25 cellular contexts compared by ENCODE assay signal in the genomic region with DNA sequence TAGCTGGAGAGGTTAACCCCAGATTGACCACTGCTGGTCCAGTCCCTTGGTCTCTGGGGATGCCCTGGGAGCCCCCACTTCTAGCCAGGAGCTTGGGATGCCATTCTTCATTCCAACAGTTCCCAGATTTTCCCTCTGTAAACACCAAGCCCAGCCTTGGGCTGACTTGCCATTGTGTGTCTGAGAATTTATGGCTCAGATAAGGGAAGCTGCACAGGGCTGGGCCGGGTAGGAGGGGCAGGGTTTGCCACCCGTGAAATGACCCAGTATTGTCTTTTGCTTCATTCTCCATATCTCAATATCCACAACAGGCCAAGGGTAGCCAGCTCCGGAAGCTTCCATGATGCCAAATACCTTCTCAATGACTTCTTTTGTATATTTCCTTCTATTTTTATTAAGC.
"Had no signal": no experiment of that assay in that cellular context is flagged by ENCODE, and none has a peak within 500 bp of the region (broad histone marks: within the 10 kb centered on the region; RNA-seq: fewer than 3 reads in every experiment).

No MANE protein-coding gene starts in this region.

- H3K4me3 Mint-ChIP-seq: activated CD4-positive, alpha-beta T cell treated with anti-CD3 and anti-CD28 coated beads, Interleukin-2, amount 10 ng/mL, durations not matched to agents 7 days and 5 days; activated CD8-positive, alpha-beta T cell treated with anti-CD3 and anti-CD28 coated beads, Interleukin-2, amount 10 ng/mL, durations not matched to agents 7 days and 5 days; activated naive CD8-positive, alpha-beta T cell treated with anti-CD3 and anti-CD28 coated beads, Interleukin-2, amount 50 U/mL, for 24 hours; activated T-helper 1 cell treated with anti-CD3 and anti-CD28 coated beads, Interleukin-12 subunit alpha, Interleukin-12 subunit beta, Interleukin-2, Interleukin-4 antibody, amounts not matched to agents 30 ng/mL and 10 ng/mL and 1 ng/mL, durations not matched to agents 14 hours and 24 hours and 36 hours; naive thymus-derived CD8-positive, alpha-beta T cell; stimulated activated memory B cell treated with anti-CD40 and anti-IgM and Interleukin-4, amounts not matched to agents 10 μg/mL and 1 μg/mL and 100 μg/mL, for 72 hours; T-helper 2 cell treated with Interferon-gamma antibody and Interleukin-4, amounts not matched to agents 5 μg/mL and 100 μg/mL, for 36 hours had no signal

- H3K4me1 ChIP-seq: lower lobe of right lung, right lobe of liver, upper lobe of left lung had no signal

- H3K36me3 ChIP-seq: brain microvascular endothelial cell, heart left ventricle, lower lobe of right lung, right lobe of liver, stomach, upper lobe of left lung, WERI-Rb-1 had no signal

- H3K27ac Mint-ChIP-seq: activated CD4-positive, alpha-beta T cell treated with anti-CD3 and anti-CD28 coated beads, Interleukin-2, amount 10 ng/mL, durations not matched to agents 7 days and 5 days; activated CD8-positive, alpha-beta T cell treated with anti-CD3 and anti-CD28 coated beads, Interleukin-2, amount 10 ng/mL, durations not matched to agents 7 days and 5 days; activated naive CD8-positive, alpha-beta T cell treated with anti-CD3 and anti-CD28 coated beads, Interleukin-2, amount 50 U/mL, for 24 hours; activated T-helper 1 cell treated with anti-CD3 and anti-CD28 coated beads, Interleukin-12 subunit alpha, Interleukin-12 subunit beta, Interleukin-2, Interleukin-4 antibody, amounts not matched to agents 30 ng/mL and 10 ng/mL and 1 ng/mL, durations not matched to agents 14 hours and 24 hours and 36 hours; naive thymus-derived CD8-positive, alpha-beta T cell; stimulated activated memory B cell treated with anti-CD40 and anti-IgM and Interleukin-4, amounts not matched to agents 10 μg/mL and 1 μg/mL and 100 μg/mL, for 72 hours; T-helper 2 cell treated with Interferon-gamma antibody and Interleukin-4, amounts not matched to agents 5 μg/mL and 100 μg/mL, for 36 hours had no signal

- H3K27me3 ChIP-seq: brain microvascular endothelial cell, heart left ventricle, right lobe of liver, stomach, upper lobe of left lung had no signal

- DNase-seq: activated CD4-positive, alpha-beta T cell treated with anti-CD3 and anti-CD28 coated beads, Interleukin-2, amount 10 ng/mL, durations not matched to agents 7 days and 5 days; activated CD4-positive, CD25-positive, alpha-beta regulatory T cell treated with anti-CD3 and anti-CD28 coated beads, Interleukin-2, amount 50 U/mL, for 72 hours; activated CD8-positive, alpha-beta T cell treated with anti-CD3 and anti-CD28 coated beads, Interleukin-2, amount 10 ng/mL, durations not matched to agents 7 days and 5 days; activated gamma-delta T cell; activated naive CD4-positive, alpha-beta T cell treated with anti-CD3 and anti-CD28 coated beads, Interleukin-2, amount 50 U/mL, for 16 hours; activated naive CD8-positive, alpha-beta T cell treated with anti-CD3 and anti-CD28 coated beads, Interleukin-2, amount 50 U/mL, for 24 hours; aorta; brain microvascular endothelial cell; caudate nucleus; heart left ventricle; lower lobe of right lung; mesendoderm; naive thymus-derived CD8-positive, alpha-beta T cell; right lobe of liver; stimulated activated CD4-positive, alpha-beta T cell treated with anti-CD3 and anti-CD28 coated beads, Interleukin-15, amount 100 ng/mL, for 24 hours; stomach; upper lobe of left lung; WERI-Rb-1 had no signal

- ATAC-seq: activated CD8-positive, alpha-beta T cell treated with anti-CD3 and anti-CD28 coated beads, Interleukin-2, amount 10 ng/mL, durations not matched to agents 7 days and 5 days; activated naive CD8-positive, alpha-beta T cell treated with anti-CD3 and anti-CD28 coated beads, Interleukin-2, amount 50 U/mL, for 24 hours; heart left ventricle; left lobe of liver; lower lobe of right lung; naive thymus-derived CD8-positive, alpha-beta T cell; right lobe of liver; SK-N-SH treated with all-trans-retinoic acid at 6 μM for 48 hours; stimulated activated memory B cell treated with anti-CD40 and anti-IgM and Interleukin-4, amounts not matched to agents 10 μg/mL and 1 μg/mL and 100 μg/mL, for 72 hours had no signal

- H3K9me3 ChIP-seq: heart left ventricle, lower lobe of right lung, right lobe of liver, stomach, upper lobe of left lung had no signal

- H3K4me1 Mint-ChIP-seq: activated naive CD8-positive, alpha-beta T cell treated with anti-CD3 and anti-CD28 coated beads, Interleukin-2, amount 50 U/mL, for 24 hours; stimulated activated memory B cell treated with anti-CD40 and anti-IgM and Interleukin-4, amounts not matched to agents 10 μg/mL and 1 μg/mL and 100 μg/mL, for 72 hours had no signal

- H3K4me3 ChIP-seq: heart left ventricle, lower lobe of right lung, right lobe of liver, skin epidermis, stomach, upper lobe of left lung had no signal

- H3K36me3 Mint-ChIP-seq: naive thymus-derived CD8-positive, alpha-beta T cell; stimulated activated memory B cell treated with anti-CD40 and anti-IgM and Interleukin-4, amounts not matched to agents 10 μg/mL and 1 μg/mL and 100 μg/mL, for 72 hours had no signal

- H3K27ac ChIP-seq: brain microvascular endothelial cell, epithelial cell of prostate, lower lobe of right lung, right lobe of liver, stomach, upper lobe of left lung, WERI-Rb-1 had no signal
